8 cellular contexts compared by ENCODE assay signal in genomic region chr14:90256354-90257131, GRCh38. TPM values are rescaled to one million over a fixed set of nuclear protein-coding genes. Genes with fewer than 3 reads are reported as not detected.
DNase-seq lines count a peak whose midpoint lies in the region; ATAC-seq and TF ChIP-seq lines count a peak whose summit lies in the region.

Gene PSMC1 (plus strand): TSS chr14:90256553. CDS start chr14:90256598, 45 bp downstream.

- H3K4me1 Mint-ChIP-seq in CD8-positive, alpha-beta T cell (ENCODE audit: low read depth) = peaks cover 32% of the 10 kb centered on the region
- H3K4me1 Mint-ChIP-seq in effector memory CD8-positive, alpha-beta T cell (ENCODE audit: low read depth in 2 of 2) = peaks cover 25 to 33% of the 10 kb centered on the region in 2 donors

- no peak for TF ChIP-seq CTCF in CD8-positive, alpha-beta T cell (IDR thresholded peaks at IDR 0.05)

- peak within 1 kb of the TSS; percentile 79 for H3K4me3 ChIP-seq in CD8-positive, alpha-beta T cell (ENCODE audit: low read depth, low read length)

- H3K9me3 ChIP-seq in CD8-positive, alpha-beta T cell (ENCODE audit: low read length) = no peaks in the 10 kb centered on the region

- peak within 1 kb of the TSS; percentile 97 for H3K27ac Mint-ChIP-seq in CD8-positive, alpha-beta T cell
- H3K27ac Mint-ChIP-seq in effector memory CD8-positive, alpha-beta T cell = peak within 1 kb of the TSS; percentile 97

- no peaks in the 10 kb centered on the region for H3K9me3 Mint-ChIP-seq in CD8-positive, alpha-beta T cell
- peaks cover 3 to 9% of the 10 kb centered on the region in 2 donors for H3K9me3 Mint-ChIP-seq in effector memory CD8-positive, alpha-beta T cell

- H3K27ac ChIP-seq in CD8-positive, alpha-beta T cell (ENCODE audit: low read depth, low read length) = peak within 1 kb of the TSS; percentile 73

- peaks cover 35% of the 10 kb centered on the region for H3K36me3 Mint-ChIP-seq in CD8-positive, alpha-beta T cell
- peaks cover 26% of the 10 kb centered on the region for H3K36me3 Mint-ChIP-seq in effector memory CD8-positive, alpha-beta T cell (ENCODE audit: insufficient read depth)

- peaks cover 7% of the 10 kb centered on the region for H3K27me3 Mint-ChIP-seq in CD8-positive, alpha-beta T cell (ENCODE audit: low read depth)
- peaks cover 13 to 15% of the 10 kb centered on the region in 2 donors for H3K27me3 Mint-ChIP-seq in effector memory CD8-positive, alpha-beta T cell

- CTCF ChIA-PET in CD8-positive, alpha-beta T cell (lab: Charles Lee) = interaction anchor here (1.1 to 1.6 kb wide), 3 partner anchors 19 to 143 kb away, joined by 3 to 4 read pairs (median 3); no protein-coding TSS in a partner anchor

- POLR2A ChIA-PET in CD8-positive, alpha-beta T cell (lab: Charles Lee) = interaction anchor here (0.6 to 2.1 kb wide), 7 partner anchors 8 to 802 kb away, joined by 3 to 9 read pairs (median 6); partner anchors contain the start of genes EFCAB11 and TDP1

- peak; percentile 94 for ATAC-seq in CD8-positive, alpha-beta T cell
- peak; percentile 91 for ATAC-seq in GM19467 (IDR thresholded peaks at IDR 0.05; ENCODE audit: unreplicated experiment)
- peak; percentile 96 for ATAC-seq in effector memory CD8-positive, alpha-beta T cell (replicated peaks)

- peak; percentile 78 to 92 (median 84) for DNase-seq in CD8-positive, alpha-beta T cell
- peak; percentile 77 for DNase-seq in HS-27A (ENCODE audit: low read depth)
- peak; percentile 26 for DNase-seq in NK-92 (lab: John Stamatoyannopoulos, UW; ENCODE audit: unreplicated experiment)
- DNase-seq in activated CD8-positive, alpha-beta memory T cell treated with anti-CD3 and anti-CD28 coated beads for 1 hour (ENCODE audit: extremely low read depth in 1 of 2, low read depth in 1 of 2) = peak; percentile 68 to 76
- peak; percentile 73 to 85 (median 74) for DNase-seq in effector memory CD8-positive, alpha-beta T cell
- peak; percentile 94 for DNase-seq in medulla oblongata (ENCODE audit: extremely low spot score)
- DNase-seq in stimulated activated CD8-positive, alpha-beta memory T cell treated with anti-CD3 and anti-CD28 coated beads, Interleukin-12 subunit alpha, Interleukin-12 subunit beta, amount 100 ng/mL, for 1 hour (ENCODE audit: low read depth) = peak; percentile 78

- peaks cover 17% of the 10 kb centered on the region for H3K4me1 ChIP-seq in CD8-positive, alpha-beta T cell (ENCODE audit: insufficient read depth, low read length)

- intact Hi-C loops in CD8-positive, alpha-beta T cell (cut with DNase I, micrococcal nuclease) = loop anchor here (1.0 to 10.0 kb wide), 8 partner anchors 76 to 1432 kb away; partner anchors contain the start of genes CALM1 (in 1 of the 2), EFCAB11 (in 1 of the 2), TDP1 (in 1 of the 2) and TTC8 (in 1 of the 2)

- no peaks in the 10 kb centered on the region for H3K27me3 ChIP-seq in CD8-positive, alpha-beta T cell (ENCODE audit: insufficient read depth, low read length)

- H3K4me3 Mint-ChIP-seq in CD8-positive, alpha-beta T cell = peak within 1 kb of the TSS; percentile 99
- peak within 1 kb of the TSS; percentile 91 to 95 for H3K4me3 Mint-ChIP-seq in effector memory CD8-positive, alpha-beta T cell

- H3K36me3 ChIP-seq in CD8-positive, alpha-beta T cell (ENCODE audit: insufficient read depth, low read length) = peaks cover 5% of the 10 kb centered on the region

RNA-seq across cellular contexts. Expression of gene PSMC1, which starts in this region (rescaled TPM):
- total RNA-seq in CD8-positive, alpha-beta T cell = 10 to 100 TPM; 76.8 to 85.0 TPM

Comparison
In these comparisons a context has a peak if more than half of its experiments do, and no peak if none do; other contexts are left out.
1. Peak in every context shown above with its lines: DNase-seq, ATAC-seq, H3K4me3 ChIP-seq and H3K27ac ChIP-seq.
2. DNase-seq: peak in every context shown above with its lines; median percentile 94 in medulla oblongata; 84 in CD8-positive, alpha-beta T cell; 78 in stimulated activated CD8-positive, alpha-beta memory T cell treated with anti-CD3 and anti-CD28 coated beads, Interleukin-12 subunit alpha, Interleukin-12 subunit beta, amount 100 ng/mL, for 1 hour; 77 in HS-27A; 74 in effector memory CD8-positive, alpha-beta T cell; 72 in activated CD8-positive, alpha-beta memory T cell treated with anti-CD3 and anti-CD28 coated beads for 1 hour; 26 in NK-92.